Comparison of ENCODE assay signal across 8 cellular contexts in the genomic region with DNA sequence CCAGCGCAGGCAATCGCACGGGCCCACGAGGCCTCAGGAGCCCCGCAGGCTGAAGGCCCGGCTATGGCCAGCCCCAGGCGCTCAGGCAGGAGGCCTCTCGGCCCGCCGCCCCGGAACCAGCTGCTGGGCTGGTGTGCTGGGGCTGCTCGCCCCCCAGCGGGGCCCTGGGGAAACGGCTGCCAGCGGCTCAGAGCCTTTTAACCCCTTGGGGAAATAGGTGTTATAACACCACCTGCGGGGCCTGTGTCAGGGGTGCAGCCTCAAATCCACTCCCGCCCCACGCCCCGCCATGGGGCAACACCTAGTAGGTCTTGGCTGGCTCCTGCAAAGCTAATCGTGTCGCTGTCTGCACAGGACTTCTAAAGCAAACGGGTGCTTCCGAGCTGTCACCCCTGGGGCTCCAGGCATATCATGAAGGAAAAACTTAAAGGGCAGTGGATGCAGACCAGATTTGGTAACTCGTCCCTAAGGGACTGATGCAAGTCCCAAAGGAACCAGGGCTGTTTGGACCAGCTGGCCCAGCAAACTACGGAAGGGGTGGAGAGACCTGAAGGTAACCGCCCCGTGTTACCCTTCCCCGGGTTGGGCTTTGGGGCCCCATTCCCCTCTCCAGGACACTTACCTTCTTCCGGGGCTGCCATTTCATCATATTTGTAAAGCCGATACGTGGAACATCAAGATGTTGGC.
DNase-seq lines count a peak whose midpoint lies in the region; ATAC-seq and TF ChIP-seq lines count a peak whose summit lies in the region.

No MANE protein-coding gene starts in this region.

- TF ChIP-seq CTCF in GM13977 (IDR thresholded peaks at IDR 0.05; ENCODE audit: extremely low read depth, insufficient read depth, missing control alignments) = peak; percentile 87
- peak; percentile 81 for TF ChIP-seq CTCF in epithelial cell of proximal tubule (conservative IDR thresholded peaks at IDR 0.05; ENCODE audit: low read depth, low read length)

- DNase-seq in GM13977 (ENCODE audit: low spot score) (peak; percentile 90), NCI-H69 (lab: John Stamatoyannopoulos, UW) (peak; percentile 95), epithelial cell of proximal tubule (ENCODE audit: low read depth) (no peak), midbrain (lab: John Stamatoyannopoulos, UW) (peak; percentile 86), NCI-H1417 (lab: John Stamatoyannopoulos, UW) (no peak)
- peak; percentile 73 for DNase-seq in activated T-cell treated with anti-CD3 and anti-CD28 coated beads, Interleukin-2, amount 50 U/mL, for 1 hour
- peak; percentile 17 for DNase-seq in stimulated activated CD8-positive, alpha-beta memory T cell treated with anti-CD3 and anti-CD28 coated beads, Interleukin-15, amount 100 ng/mL, for 24 hours (ENCODE audit: low read depth)

- peak overlapping the region; percentile 70 for H3K4me3 ChIP-seq in epithelial cell of proximal tubule (ENCODE audit: low read depth, low read length)

- no peak for ATAC-seq in GM18520 (IDR thresholded peaks at IDR 0.05; ENCODE audit: unreplicated experiment)

- in situ Hi-C loops in GM13977 (cut with MboI; ENCODE audit: low pct_unique_long_range_greater_than_20kb, low sequenced_read_pairs, unreplicated experiment) = no loop called here

Comparison
In these comparisons a context has a peak if more than half of its experiments do, and no peak if none do; other contexts are left out.
1. DNase-seq: peak in GM13977 (single experiment), NCI-H69 (single experiment), activated T-cell treated with anti-CD3 and anti-CD28 coated beads, Interleukin-2, amount 50 U/mL, for 1 hour (single experiment), midbrain (single experiment) and stimulated activated CD8-positive, alpha-beta memory T cell treated with anti-CD3 and anti-CD28 coated beads, Interleukin-15, amount 100 ng/mL, for 24 hours (single experiment); none in epithelial cell of proximal tubule (single experiment) and NCI-H1417 (0 of 3).